In genomic region chr9:5511935-5512580, GRCh38 we compare ENCODE assay signal across 13 cellular contexts. TPM values are rescaled to one million over a fixed set of nuclear protein-coding genes. Genes with fewer than 3 reads are reported as not detected.
DNase-seq lines count a peak whose midpoint lies in the region; ATAC-seq, FAIRE-seq and TF ChIP-seq lines count a peak whose summit lies in the region.
"Had no signal": no experiment of that assay in that cellular context is flagged by ENCODE, and none has a peak within 500 bp of the region (broad histone marks: within the 10 kb centered on the region; RNA-seq: fewer than 3 reads in every experiment).

No MANE protein-coding gene starts in this region.

- FAIRE-seq in A549 (lab: Jason Lieb, UNC) = no peak

- H3K36me3 ChIP-seq in GM06990 (ENCODE audit: control insufficient read depth, insufficient read depth, low read length) = peaks cover 1% of the 10 kb centered on the region
- H3K36me3 ChIP-seq: sigmoid colon had no signal

- TF ChIP-seq CTCF in A549 (IDR thresholded peaks at IDR 0.05) = no peak
- TF ChIP-seq CTCF in GM06990 (IDR thresholded peaks at IDR 0.05; ENCODE audit: insufficient read depth, low read length, poor library complexity, severe bottlenecking) = no peak
- no peak for TF ChIP-seq CTCF in fibroblast of mammary gland (conservative IDR thresholded peaks at IDR 0.05; ENCODE audit: control insufficient read depth, insufficient read depth, low read depth, low read length)

- H3K9me3 ChIP-seq in A549 (no peaks in the 10 kb centered on the region), T-helper 17 cell (ENCODE audit: control insufficient read depth, low read length, poor library complexity, severe bottlenecking) (no peaks in the 10 kb centered on the region)
- H3K9me3 ChIP-seq: sigmoid colon had no signal

- peaks cover 39% of the 10 kb centered on the region for H3K4me1 Mint-ChIP-seq in T-helper 17 cell

- H3K27ac Mint-ChIP-seq in T-helper 17 cell = peak overlapping the region; percentile 27

- peak overlapping the region in 1 of 2 experiments; percentile 81; a peak in 2 of 6 replicates for H3K27ac ChIP-seq in A549
- H3K27ac ChIP-seq: sigmoid colon had no signal

- WGBS in A549 (ENCODE audit: missing lambda C conversion rate) = 74% methylated on average over 6 of the region's 6 CpGs

- no peak for TF ChIP-seq RAD21 in A549 (conservative IDR thresholded peaks at IDR 0.05 in 1 of 2, IDR thresholded peaks at IDR 0.05 in 1 of 2)

- ATAC-seq in A549 = no peak
- no peak for ATAC-seq in T-helper 17 cell
- no peak for ATAC-seq in GM18907 (IDR thresholded peaks at IDR 0.05; ENCODE audit: unreplicated experiment)
- ATAC-seq: activated naive CD4-positive, alpha-beta T cell treated with anti-CD3 and anti-CD28 coated beads, Interleukin-2, amount 50 U/mL, for 72 hours had no signal

- H3K27me3 ChIP-seq in GM06990 (replicated peaks; ENCODE audit: control insufficient read depth, insufficient read depth, low read length) = no peaks in the 10 kb centered on the region
- H3K27me3 ChIP-seq: sigmoid colon had no signal

- TF ChIP-seq POLR2A in A549 (IDR thresholded peaks at IDR 0.05; ENCODE audit: low read length) = no peak

- DNase-seq in A549 (ENCODE audit: low read depth in 1 of 2, low spot score in 1 of 2) (no peak), GM06990 (ENCODE audit: extremely low read depth, insufficient read length) (no peak), T-helper 17 cell (no peak), fibroblast of mammary gland (ENCODE audit: low read depth) (peak; percentile 12), DMS53 treated with DMSO at 0.1 percent for 48 hours (lab: John Stamatoyannopoulos, UW; ENCODE audit: unreplicated experiment) (no peak), NAMALWA (ENCODE audit: low spot score) (no peak), T-helper 9 cell (no peak)
- DNase-seq: activated CD4-positive, alpha-beta T cell treated with anti-CD3 and anti-CD28 coated beads for 1 hour; NCI-H2171 treated with DMSO at 0.1 percent for 48 hours; SHP77; sigmoid colon had no signal

- H3K4me2 ChIP-seq in A549 = no peak overlapping the region

- POLR2A ChIA-PET in A549 (lab: Yijun Ruan, JAX) = interaction anchor here (2.2 kb wide), 1 partner anchor 19 kb away, joined by 6 read pairs; no protein-coding TSS in a partner anchor

- peaks cover 24% of the 10 kb centered on the region for H3K4me1 ChIP-seq in A549

- H3K4me3 ChIP-seq in A549 = no peak overlapping the region
- peak overlapping the region; percentile 49 for H3K4me3 ChIP-seq in GM06990 (replicated peaks; ENCODE audit: low read depth, low read length)
- no peak overlapping the region for H3K4me3 ChIP-seq in fibroblast of mammary gland (ENCODE audit: control insufficient read depth, low read depth, low read length)

- no peaks in the 10 kb centered on the region for H3K36me3 Mint-ChIP-seq in T-helper 17 cell (ENCODE audit: low read depth)

- no peaks in the 10 kb centered on the region for H3K27me3 Mint-ChIP-seq in T-helper 17 cell

- peak overlapping the region; percentile 80 for H3K4me3 Mint-ChIP-seq in T-helper 17 cell

- no peak for TF ChIP-seq EP300 in A549 (IDR thresholded peaks at IDR 0.05)

- CTCF ChIA-PET in A549 (lab: Yijun Ruan, JAX) = interaction anchor here (1.4 to 2.6 kb wide), 3 partner anchors 62 to 78 kb away, joined by 3 to 13 read pairs (median 4); partner anchors contain the start of gene CD274

TF ChIP-seq in A549, 52 proteins besides CTCF, POLR2A, EP300 and RAD21:
- TF ChIP-seq NPAS2 (CRISPR knock-in tag; IDR thresholded peaks at IDR 0.05; ENCODE audit: borderline replicate concordance) (no peak), CHD4 (IDR thresholded peaks at IDR 0.05; ENCODE audit: borderline replicate concordance) (no peak), REST (IDR thresholded peaks at IDR 0.05) (peak; percentile 9; the same call in 1 of the 2 replicates)

RNA-seq across cellular contexts. Expression of gene PDCD1LG2, which starts 1.7 kb away (rescaled TPM):
- polyA plus RNA-seq in A549 (2011; rRNA removed) (0.46 and 0.53 TPM in 2 replicates), A549 (2017; fragmentation: RNase III; extraction: RNeasy Plus Mini Kit Qiagen cat#74134 plus additional on column Dnase treatment) (0.53 to 0.82 TPM (median 0.79 TPM) in 3 replicates)
- 0.11 and 0.17 TPM in 2 replicates for polyA plus RNA-seq in A549 (2012; cell fraction: cytosol; rRNA removed)
- polyA plus RNA-seq in A549 (2012; cell fraction: nucleus; rRNA removed) = 0.13 and 0.17 TPM in 2 replicates
- polyA minus RNA-seq in A549 (2011; rRNA and poly(A)+ RNA removed) = 0.41 and 0.49 TPM in 2 replicates
- 1 to 10 TPM in 1 of 2 donors, under 1 TPM in 1; 0.50 to 1.1 TPM for total RNA-seq in T-helper 17 cell
